In the genomic region with DNA sequence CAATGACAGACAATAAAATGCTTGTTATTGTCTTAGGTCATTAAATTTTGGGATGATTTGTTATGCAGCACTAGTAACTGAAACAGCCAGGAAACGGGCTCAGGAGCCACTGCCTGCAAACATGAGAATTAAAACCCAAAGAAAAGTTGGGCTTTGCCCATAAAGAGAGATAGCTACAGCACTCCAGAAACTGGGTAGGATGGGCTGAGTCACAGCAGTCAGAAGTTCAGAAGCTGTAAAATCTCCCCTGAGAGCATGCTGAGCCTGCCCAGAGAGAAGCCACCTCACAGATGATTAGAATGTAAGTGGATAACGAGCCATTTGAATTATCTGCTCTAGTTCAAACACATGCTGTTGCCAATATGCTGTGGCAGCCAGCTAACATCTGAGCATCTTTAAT, we compare ENCODE assay signal across 20 cellular contexts.
DNase-seq lines count a peak whose midpoint lies in the region; ATAC-seq, FAIRE-seq and TF ChIP-seq lines count a peak whose summit lies in the region.
"Had no signal": no experiment of that assay in that cellular context is flagged by ENCODE, and none has a peak within 500 bp of the region (broad histone marks: within the 10 kb centered on the region; RNA-seq: fewer than 3 reads in every experiment).

No MANE protein-coding gene starts in this region.

- H3K36me3 ChIP-seq in HEK293 (ENCODE audit: control insufficient read depth in 2 of 2, insufficient read depth in 1 of 2, low read length in 2 of 2) (no peaks in the 10 kb centered on the region), PC-3 (ENCODE audit: low read depth, low read length) (no peaks in the 10 kb centered on the region)
- H3K36me3 ChIP-seq: MG63, SJCRH30, transverse colon had no signal

- intact Hi-C loops in PC-3 (cut with micrococcal nuclease): no loop called here

- no peaks in the 10 kb centered on the region for H3F3A ChIP-seq in PC-3 (ENCODE audit: low read length, unreplicated experiment)

- H3K9me2 ChIP-seq in PC-3 (replicated peaks; ENCODE audit: low read length): no peaks in the 10 kb centered on the region

- H3K79me2 ChIP-seq in PC-3 (ENCODE audit: low read length): no peaks in the 10 kb centered on the region

- DNase-seq in AG20443 (ENCODE audit: low spot score) (peak; percentile 34), NCI-H446 treated with DMSO at 0.1 percent for 48 hours (lab: John Stamatoyannopoulos, UW) (peak; percentile 65), fibroblast of the aortic adventitia (ENCODE audit: low read depth) (peak; percentile 1), PC-3 (no peak), GM12891 (ENCODE audit: insufficient read length, low spot score) (no peak), dedifferentiated amniotic fluid mesenchymal stem cell (ENCODE audit: extremely low spot score) (no peak)
- DNase-seq: activated CD4-positive, alpha-beta T cell treated with anti-CD3 and anti-CD28 coated beads, Interleukin-2, amount 10 ng/mL, durations not matched to agents 24 days and 14 days; activated naive CD8-positive, alpha-beta T cell treated with anti-CD3 and anti-CD28 coated beads, Interleukin-2, amount 10 ng/mL, durations not matched to agents 7 days and 5 days; AML-193; CD8-positive, alpha-beta memory T cell; MG63; NCI-H2081 treated with DMSO at 0.1 percent for 48 hours; SJCRH30; transverse colon had no signal

- BruUV-seq in PC-3 (replicated peaks; lab: Mats Ljungman, UMichigan): no TSS peak

- peaks cover 1% of the 10 kb centered on the region; the same call in 1 of the 2 replicates for H3K4me1 ChIP-seq in HEK293 (ENCODE audit: control insufficient read depth, insufficient read depth, low read length)
- H3K4me1 ChIP-seq in PC-3 (ENCODE audit: insufficient read depth, low read length): no peaks in the 10 kb centered on the region
- H3K4me1 ChIP-seq: transverse colon had no signal

- no peak for TF ChIP-seq POLR2A in GM12891 (IDR thresholded peaks at IDR 0.05; ENCODE audit: low read depth, low read length)

- no peaks in the 10 kb centered on the region for H3K27me3 ChIP-seq in PC-3 (ENCODE audit: low read length)
- H3K27me3 ChIP-seq: MG63, SJCRH30, transverse colon had no signal

- ATAC-seq in PC-3 (no peak), HG03108 (IDR thresholded peaks at IDR 0.05; ENCODE audit: unreplicated experiment) (no peak)
- ATAC-seq: Panc1 had no signal

- H3K27ac ChIP-seq in HEK293 (ENCODE audit: extremely low read depth, low read depth, low read length): no peak overlapping the region
- H3K27ac ChIP-seq in PC-3 (ENCODE audit: low read length): no peak overlapping the region
- H3K27ac ChIP-seq: SJCRH30, skin epidermis, transverse colon had no signal

- TF ChIP-seq CTCF in HEK293 (tag by site-specific recombination; IDR thresholded peaks at IDR 0.05) (no peak), fibroblast of the aortic adventitia (IDR thresholded peaks at IDR 0.05; ENCODE audit: insufficient read depth, low read length) (no peak), PC-3 (conservative IDR thresholded peaks at IDR 0.05; ENCODE audit: low read depth, low read length) (no peak)

- POLR2A ChIA-PET in HEK293 (lab: Yijun Ruan, JAX) (interaction anchor here (0.7 kb wide), 1 partner anchor 11 kb away, joined by 3 read pairs; no protein-coding TSS in a partner anchor), PC-3 (lab: Charles Lee; ENCODE audit: unreplicated experiment) (no interaction called here)

- FAIRE-seq in GM12891 (lab: Jason Lieb, UNC): no peak
- FAIRE-seq: islet of Langerhans had no signal

- CTCF ChIA-PET in HEK293 (lab: Yijun Ruan, JAX): no interaction called here
- CTCF ChIA-PET in PC-3 (lab: Charles Lee): no interaction called here

- H2AFZ ChIP-seq in PC-3 (ENCODE audit: low read length): no peak overlapping the region

- no peak overlapping the region for H3K4me3 ChIP-seq in HEK293 (ENCODE audit: low read depth, low read length)
- no peak overlapping the region for H3K4me3 ChIP-seq in fibroblast of the aortic adventitia (ENCODE audit: low read depth, low read length)
- H3K4me3 ChIP-seq in PC-3 (ENCODE audit: low read length): no peak overlapping the region
- H3K4me3 ChIP-seq: lung, MG63, SJCRH30, skin epidermis, transverse colon had no signal

- H3K4me2 ChIP-seq in PC-3 (ENCODE audit: low read length): no peak overlapping the region

- no peaks in the 10 kb centered on the region for H4K20me1 ChIP-seq in PC-3 (ENCODE audit: low read length)

- H3K9ac ChIP-seq in PC-3 (ENCODE audit: low read length): no peak overlapping the region

- H3K9me3 ChIP-seq in HEK293 (ENCODE audit: control insufficient read depth, insufficient read depth, low read depth, low read length) (no peaks in the 10 kb centered on the region), PC-3 (ENCODE audit: low read length) (no peaks in the 10 kb centered on the region)
- H3K9me3 ChIP-seq: MG63, SJCRH30, transverse colon had no signal

TF ChIP-seq in HEK293, 187 proteins besides CTCF, POLR2A, EP300 and RAD21:
- TF ChIP-seq KLF10 (tag by site-specific recombination; IDR thresholded peaks at IDR 0.05) (no peak), OSR2 (tag by site-specific recombination; IDR thresholded peaks at IDR 0.05) (peak; percentile 47; the same call in 1 of the 2 replicates), ZNF449 (tag by site-specific recombination; IDR thresholded peaks at IDR 0.05) (peak; percentile 84), SETDB1 (IDR thresholded peaks at IDR 0.05; ENCODE audit: insufficient read length, low read length) (peak; percentile 42), GLI4 (tag by site-specific recombination; IDR thresholded peaks at IDR 0.05) (no peak)
TF ChIP-seq in HEK293: peak in this region for 3.

TF ChIP-seq in GM12891, 5 proteins besides CTCF, POLR2A, EP300 and RAD21:
- TF ChIP-seq PAX5 (IDR thresholded peaks at IDR 0.05; ENCODE audit: insufficient read depth, low read length, severe bottlenecking) (no peak), POU2F2 (IDR thresholded peaks at IDR 0.05; ENCODE audit: low read depth, low read length) (no peak), POLR2AphosphoS5 (IDR thresholded peaks at IDR 0.05; ENCODE audit: low read depth, low read length) (no peak), TAF1 (IDR thresholded peaks at IDR 0.05; ENCODE audit: low read depth, low read length) (no peak), SPI1 (IDR thresholded peaks at IDR 0.05; ENCODE audit: low read depth, low read length) (no peak)
TF ChIP-seq in GM12891: peak in this region for 0.

Comparison
In these comparisons a context has a peak if more than half of its experiments do, and no peak if none do; other contexts are left out.
1. DNase-seq: peak in AG20443 (single experiment), NCI-H446 treated with DMSO at 0.1 percent for 48 hours (single experiment) and fibroblast of the aortic adventitia (single experiment); none in PC-3 (single experiment), GM12891 (single experiment) and dedifferentiated amniotic fluid mesenchymal stem cell (single experiment).